Comparison of ENCODE assay signal across 20 cellular contexts in the genomic region with DNA sequence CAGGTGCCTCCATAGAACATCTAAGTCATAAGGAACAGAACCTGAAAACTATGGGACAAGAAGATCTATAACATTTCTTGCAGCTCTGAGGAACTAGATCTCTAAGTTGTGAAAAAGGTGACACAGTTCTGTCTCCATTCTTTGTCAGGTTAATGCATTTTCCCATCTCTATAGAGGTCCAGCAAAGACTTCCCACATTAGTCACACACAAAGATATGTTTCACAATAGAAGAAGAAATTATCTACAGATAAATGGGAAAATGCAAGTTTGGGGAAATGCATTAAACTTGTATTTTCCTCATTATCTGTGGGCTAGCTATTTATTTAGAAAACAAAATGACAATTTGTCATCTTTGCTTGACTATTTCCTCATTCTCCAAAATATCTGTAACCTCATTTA.
"Had no signal": no experiment of that assay in that cellular context is flagged by ENCODE, and none has a peak within 500 bp of the region (broad histone marks: within the 10 kb centered on the region; RNA-seq: fewer than 3 reads in every experiment).

No MANE protein-coding gene starts in this region.

- H3K36me3 ChIP-seq: neutrophil, tibial artery, uterus had no signal

- H3K4me1 ChIP-seq: uterus had no signal

- H3K9me3 Mint-ChIP-seq: activated CD4-positive, alpha-beta T cell treated with anti-CD3 and anti-CD28 coated beads, Interleukin-2, amount 10 ng/mL, durations not matched to agents 24 days and 14 days; endodermal cell had no signal

- H3K4me3 Mint-ChIP-seq: activated CD4-positive, alpha-beta T cell treated with anti-CD3 and anti-CD28 coated beads, Interleukin-2, amount 10 ng/mL, durations not matched to agents 24 days and 14 days; activated CD8-positive, alpha-beta T cell treated with anti-CD3 and anti-CD28 coated beads, Interleukin-2, amount 10 ng/mL, durations not matched to agents 7 days and 5 days; activated naive CD8-positive, alpha-beta T cell; endodermal cell; natural killer cell; stimulated activated naive B cell treated with anti-CD40 and anti-IgM and Interleukin-4, amounts not matched to agents 10 μg/mL and 1 μg/mL and 100 μg/mL, for 72 hours had no signal

- H3K27ac ChIP-seq: dorsolateral prefrontal cortex, foreskin keratinocyte, neutrophil, tibial artery, uterus had no signal

- ATAC-seq: activated CD8-positive, alpha-beta T cell treated with anti-CD3 and anti-CD28 coated beads, Interleukin-2, amount 10 ng/mL, durations not matched to agents 7 days and 5 days; foreskin keratinocyte; natural killer cell; stimulated activated naive B cell treated with anti-CD40 and anti-IgM and Interleukin-4, amounts not matched to agents 10 μg/mL and 1 μg/mL and 100 μg/mL, for 72 hours had no signal

- DNase-seq: activated CD4-positive, alpha-beta T cell treated with anti-CD3 and anti-CD28 coated beads, Interleukin-2, amount 10 ng/mL, durations not matched to agents 24 days and 14 days; activated CD4-positive, CD25-positive, alpha-beta regulatory T cell; activated CD8-positive, alpha-beta memory T cell treated with anti-CD3 and anti-CD28 coated beads, Interleukin-2, amount 50 U/mL, for 48 hours; activated CD8-positive, alpha-beta T cell treated with anti-CD3 and anti-CD28 coated beads, Interleukin-2, amount 10 ng/mL, durations not matched to agents 7 days and 5 days; activated gamma-delta T cell treated with Interleukin-2 at 50 U/mL for 16 hours; anterior cingulate cortex; dorsolateral prefrontal cortex; endodermal cell; foreskin keratinocyte; kidney glomerular epithelial cell; mesendoderm; natural killer cell; retina; stimulated activated CD4-positive, alpha-beta T cell treated with anti-CD3 and anti-CD28 coated beads, Interleukin-15, amount 100 ng/mL, for 24 hours; stimulated activated CD4-positive, alpha-beta T cell treated with anti-CD3 and anti-CD28 coated beads, Interleukin-4, amount 100 ng/mL, for 1 hour; stimulated activated naive B cell treated with anti-CD40 and anti-IgM and Interleukin-4, amounts not matched to agents 10 μg/mL and 1 μg/mL and 100 μg/mL, for 72 hours; tibial artery; uterus had no signal

- H3K27me3 ChIP-seq: foreskin keratinocyte, neutrophil, tibial artery, uterus had no signal

- H3K9me3 ChIP-seq: neutrophil, tibial artery, uterus had no signal

- H3K27me3 Mint-ChIP-seq: activated CD4-positive, alpha-beta T cell treated with anti-CD3 and anti-CD28 coated beads, Interleukin-2, amount 10 ng/mL, durations not matched to agents 24 days and 14 days had no signal

- H3K4me3 ChIP-seq: dorsolateral prefrontal cortex, tibial artery, uterus had no signal

- H3K27ac Mint-ChIP-seq: activated CD4-positive, alpha-beta T cell treated with anti-CD3 and anti-CD28 coated beads, Interleukin-2, amount 10 ng/mL, durations not matched to agents 24 days and 14 days; activated CD8-positive, alpha-beta T cell treated with anti-CD3 and anti-CD28 coated beads, Interleukin-2, amount 10 ng/mL, durations not matched to agents 7 days and 5 days; activated naive CD8-positive, alpha-beta T cell; endodermal cell; natural killer cell; stimulated activated naive B cell treated with anti-CD40 and anti-IgM and Interleukin-4, amounts not matched to agents 10 μg/mL and 1 μg/mL and 100 μg/mL, for 72 hours had no signal

- H3K36me3 Mint-ChIP-seq: activated naive CD8-positive, alpha-beta T cell; natural killer cell; stimulated activated naive B cell treated with anti-CD40 and anti-IgM and Interleukin-4, amounts not matched to agents 10 μg/mL and 1 μg/mL and 100 μg/mL, for 72 hours had no signal

- H3K4me1 Mint-ChIP-seq: activated CD4-positive, alpha-beta T cell treated with anti-CD3 and anti-CD28 coated beads, Interleukin-2, amount 10 ng/mL, durations not matched to agents 24 days and 14 days; natural killer cell; stimulated activated naive B cell treated with anti-CD40 and anti-IgM and Interleukin-4, amounts not matched to agents 10 μg/mL and 1 μg/mL and 100 μg/mL, for 72 hours had no signal
